Comparison of ENCODE assay signal across 21 cellular contexts in genomic region chr7:101989101-101989500, GRCh38.
"Had no signal": no experiment of that assay in that cellular context is flagged by ENCODE, and none has a peak within 500 bp of the region (broad histone marks: within the 10 kb centered on the region; RNA-seq: fewer than 3 reads in every experiment).

No MANE protein-coding gene starts in this region.

- H3K27ac ChIP-seq: colonic mucosa, dorsolateral prefrontal cortex, lower lobe of right lung, thoracic aorta, upper lobe of left lung had no signal

- DNase-seq: activated CD4-positive, alpha-beta memory T cell treated with anti-CD3 and anti-CD28 coated beads for 36 hours; activated CD4-positive, alpha-beta T cell treated with anti-CD3 and anti-CD28 coated beads for 48 hours; activated effector memory CD4-positive, alpha-beta T cell treated with Interleukin-2 at 50 U/mL for 16 hours; activated naive CD4-positive, alpha-beta T cell treated with anti-CD3 and anti-CD28 coated beads, Interleukin-2, amount 10 ng/mL, durations not matched to agents 7 days and 5 days; activated T-cell treated with anti-CD3 and anti-CD28 coated beads, Interleukin-2, amount 50 U/mL, for 48 hours; amygdala; colonic mucosa; dorsolateral prefrontal cortex; effector memory CD8-positive, alpha-beta T cell; foreskin melanocyte; kidney; lower lobe of right lung; naive B cell; stimulated activated CD4-positive, alpha-beta T cell treated with anti-CD3 and anti-CD28 coated beads, Interleukin-2, amount 100 ng/mL, for 48 hours; stimulated activated CD8-positive, alpha-beta memory T cell treated with anti-CD3 and anti-CD28 coated beads, Interleukin-4, amount 100 ng/mL, for 48 hours; stimulated activated naive CD4-positive, alpha-beta T cell treated with Interleukin-2 at 50 U/mL for 16 hours; T-helper 9 cell had no signal

- ATAC-seq: effector memory CD8-positive, alpha-beta T cell; esophagus mucosa; lower lobe of right lung had no signal

- H3K36me3 Mint-ChIP-seq: activated naive CD4-positive, alpha-beta T cell treated with anti-CD3 and anti-CD28 coated beads, Interleukin-2, amount 10 ng/mL, durations not matched to agents 7 days and 5 days; naive B cell had no signal

- H3K4me1 ChIP-seq: colonic mucosa, lower lobe of right lung had no signal

- H3K4me3 ChIP-seq: colonic mucosa, dorsolateral prefrontal cortex, lower lobe of right lung, thoracic aorta, upper lobe of left lung had no signal

- H3K36me3 ChIP-seq: colonic mucosa, lower lobe of right lung, thoracic aorta had no signal

- H3K9me3 ChIP-seq: colonic mucosa, lower lobe of right lung, thoracic aorta, upper lobe of left lung had no signal

- H3K27ac Mint-ChIP-seq: activated CD4-positive, alpha-beta memory T cell treated with anti-CD3 and anti-CD28 coated beads for 36 hours; activated naive CD4-positive, alpha-beta T cell treated with anti-CD3 and anti-CD28 coated beads, Interleukin-2, amount 10 ng/mL, durations not matched to agents 7 days and 5 days; effector memory CD8-positive, alpha-beta T cell had no signal

- H3K27me3 ChIP-seq: colonic mucosa, dorsolateral prefrontal cortex, upper lobe of left lung had no signal

- H3K4me3 Mint-ChIP-seq: activated CD4-positive, alpha-beta memory T cell treated with anti-CD3 and anti-CD28 coated beads for 36 hours; activated naive CD4-positive, alpha-beta T cell treated with anti-CD3 and anti-CD28 coated beads, Interleukin-2, amount 10 ng/mL, durations not matched to agents 7 days and 5 days; effector memory CD8-positive, alpha-beta T cell; neural crest cell had no signal

- H3K9me3 Mint-ChIP-seq: activated CD4-positive, alpha-beta memory T cell treated with anti-CD3 and anti-CD28 coated beads for 36 hours; activated naive CD4-positive, alpha-beta T cell treated with anti-CD3 and anti-CD28 coated beads, Interleukin-2, amount 10 ng/mL, durations not matched to agents 7 days and 5 days; effector memory CD8-positive, alpha-beta T cell; naive B cell; neural crest cell had no signal

- H3K27me3 Mint-ChIP-seq: activated CD4-positive, alpha-beta memory T cell treated with anti-CD3 and anti-CD28 coated beads for 36 hours; activated naive CD4-positive, alpha-beta T cell treated with anti-CD3 and anti-CD28 coated beads, Interleukin-2, amount 10 ng/mL, durations not matched to agents 7 days and 5 days; effector memory CD8-positive, alpha-beta T cell; naive B cell had no signal
